ENCODE assay signal across 8 cellular contexts in genomic region chr7:64888561-64888900, GRCh38. TPM values are rescaled to one million over a fixed set of nuclear protein-coding genes. Genes with fewer than 3 reads are reported as not detected.
A peak's percentile ranks its signal among the peaks of the same experiment; 100 is the strongest.
DNase-seq lines count a peak whose midpoint lies in the region; ATAC-seq, FAIRE-seq and TF ChIP-seq lines count a peak whose summit lies in the region.

No MANE protein-coding gene starts in this region.

- no peak for TF ChIP-seq CTCF in H9 (conservative IDR thresholded peaks at IDR 0.05)

- H3K36me3 ChIP-seq in iPS-20b (ENCODE audit: insufficient read depth, low read depth, low read length) = no peaks in the 10 kb centered on the region
- no peaks in the 10 kb centered on the region for H3K36me3 ChIP-seq in small intestine (ENCODE audit: control insufficient read depth in 2 of 2, insufficient read depth in 2 of 2, low read length in 2 of 2)

- H3K4me1 ChIP-seq in H9 (ENCODE audit: insufficient read depth, low read length) (no peaks in the 10 kb centered on the region), iPS-20b (ENCODE audit: insufficient read depth, low read length) (no peaks in the 10 kb centered on the region), small intestine (ENCODE audit: control insufficient read depth in 2 of 2, insufficient read depth in 1 of 2, low read depth in 1 of 2, low read length in 1 of 2) (no peaks in the 10 kb centered on the region)

- H3K27me3 ChIP-seq in H9 (ENCODE audit: insufficient read depth, low read length) (peaks cover 30% of the 10 kb centered on the region; the same call in 1 of the 2 replicates), iPS-20b (ENCODE audit: insufficient read depth, low read length) (peaks cover 65% of the 10 kb centered on the region), small intestine (ENCODE audit: control insufficient read depth in 2 of 2, insufficient read depth in 2 of 2, low read length in 2 of 2) (peaks cover 0 to 10% of the 10 kb centered on the region in 2 donors)

- H3K9me3 ChIP-seq in H9 (ENCODE audit: control insufficient read depth, low read depth, low read length) = no peaks in the 10 kb centered on the region
- H3K9me3 ChIP-seq in iPS-20b (ENCODE audit: insufficient read depth, low read depth, low read length) = no peaks in the 10 kb centered on the region
- no peaks in the 10 kb centered on the region for H3K9me3 ChIP-seq in small intestine (ENCODE audit: control insufficient read depth, low read depth)

- H3T11ph ChIP-seq in H9 (ENCODE audit: low read length) = no peak overlapping the region

- H3K4me1 Mint-ChIP-seq in H9 = peaks cover 9 to 18% of the 10 kb centered on the region in 2 experiments
- H3K4me1 Mint-ChIP-seq in activated naive CD8-positive, alpha-beta T cell (ENCODE audit: low read depth) = peaks cover 17% of the 10 kb centered on the region

- H3K4me2 ChIP-seq in H9 (ENCODE audit: insufficient read depth, insufficient read length, low read length) = peak overlapping the region; percentile 69

- no peak for FAIRE-seq in small intestine (lab: Jason Lieb, UNC)

- no peak overlapping the region for H4K91ac ChIP-seq in H9 (ENCODE audit: insufficient read length, low read depth, low read length)

- peak overlapping the region; percentile 67 to 86 for H3K4me3 Mint-ChIP-seq in H9
- H3K4me3 Mint-ChIP-seq in activated naive CD8-positive, alpha-beta T cell = peak overlapping the region; percentile 90

- no peak overlapping the region for H3K4ac ChIP-seq in H9 (ENCODE audit: low read depth, low read length)

- no peak overlapping the region for H2BK20ac ChIP-seq in H9 (ENCODE audit: low read depth, low read length, poor library complexity, severe bottlenecking)

- DNase-seq in H9 (no peak), small intestine (peak; percentile 5), NCI-H2227 treated with DMSO at 0.1 percent for 48 hours (lab: John Stamatoyannopoulos, UW) (no peak), iPS-NIHi7 (ENCODE audit: extremely low spot score) (no peak)
- DNase-seq in effector CD4-positive, alpha-beta T cell = no peak

- H2AFZ ChIP-seq in H9 (ENCODE audit: low read length) = no peak overlapping the region

- ATAC-seq in GM21786 (IDR thresholded peaks at IDR 0.05; ENCODE audit: unreplicated experiment) = no peak

- H4K8ac ChIP-seq in H9 (replicated peaks; ENCODE audit: insufficient read length, low read depth, low read length) = no peak overlapping the region

- H2BK120ac ChIP-seq in H9 (ENCODE audit: low read depth, low read length, poor library complexity, severe bottlenecking) = no peak overlapping the region

- H3K9ac ChIP-seq in H9 (ENCODE audit: extremely low read depth, insufficient read length, low read length) = no peak overlapping the region
- no peak overlapping the region for H3K9ac ChIP-seq in iPS-20b (ENCODE audit: low read depth, low read length)

- H2BK5ac ChIP-seq in H9 (ENCODE audit: insufficient read length, low read length) = no peak overlapping the region

- H3K9me3 Mint-ChIP-seq in H9 = peaks cover 13 to 16% of the 10 kb centered on the region in 2 experiments
- no peaks in the 10 kb centered on the region for H3K9me3 Mint-ChIP-seq in activated naive CD8-positive, alpha-beta T cell (ENCODE audit: low read depth)

- peaks cover 14% of the 10 kb centered on the region for H3K23me2 ChIP-seq in H9 (ENCODE audit: insufficient read length, low read depth, low read length, poor library complexity, severe bottlenecking)

- no peak overlapping the region for H2AK5ac ChIP-seq in H9 (ENCODE audit: insufficient read length, low read length)

- H3K23ac ChIP-seq in H9 (ENCODE audit: insufficient read length, low read depth, low read length) = no peak overlapping the region

- H4K20me1 ChIP-seq in H9 (ENCODE audit: control insufficient read depth, insufficient read depth, insufficient read length) = no peaks in the 10 kb centered on the region

- WGBS in H9 (ENCODE audit: extremely low coverage, insufficient read length, low lambda C conversion rate) = no CpG with 5 or more reads among the region's 17 CpGs
- 3 to 7% (median 6%) methylated on average over 17 of the region's 17 CpGs for WGBS in small intestine, 3 donors

- no peak overlapping the region for H2BK12ac ChIP-seq in H9 (ENCODE audit: insufficient read length, low read depth, low read length)

- H3K27ac Mint-ChIP-seq in H9 = no peak overlapping the region
- no peak overlapping the region for H3K27ac Mint-ChIP-seq in activated naive CD8-positive, alpha-beta T cell

- H3K56ac ChIP-seq in H9 (ENCODE audit: insufficient read length, low read depth, low read length) = no peak overlapping the region

- H3K27ac ChIP-seq in H9 (ENCODE audit: insufficient read length, low read depth, low read length) (no peak overlapping the region), iPS-20b (ENCODE audit: low read length) (no peak overlapping the region), small intestine (ENCODE audit: low read depth in 1 of 2, low read length in 1 of 2) (no peak overlapping the region)

- H4K5ac ChIP-seq in H9 (ENCODE audit: insufficient read length, low read depth, low read length) = no peak overlapping the region

- H3K36me3 Mint-ChIP-seq in H9 (ENCODE audit: insufficient read depth in 1 of 3, low read depth in 3 of 3) = peaks cover 0 to 3% (median 0%) of the 10 kb centered on the region in 3 experiments; a peak in 2 of 7 replicates
- peaks cover 4% of the 10 kb centered on the region for H3K36me3 Mint-ChIP-seq in activated naive CD8-positive, alpha-beta T cell

- no peak overlapping the region; the same call in 1 of the 2 replicates for H3K14ac ChIP-seq in H9 (ENCODE audit: insufficient read depth, low read length)

- H2BK15ac ChIP-seq in H9 (ENCODE audit: low read depth, low read length) = no peak overlapping the region

- H3K79me1 ChIP-seq in H9 (ENCODE audit: insufficient read depth, low read depth, low read length, poor library complexity, severe bottlenecking) = no peaks in the 10 kb centered on the region

- H3K4me3 ChIP-seq in iPS-20b (ENCODE audit: low read length) (peak overlapping the region; percentile 61), small intestine (ENCODE audit: low read depth in 1 of 2, low read length in 2 of 2) (peak overlapping the region; percentile 43 to 48)

- no peak overlapping the region for H3K18ac ChIP-seq in H9 (ENCODE audit: insufficient read length, low read depth, low read length)

- H3K79me2 ChIP-seq in H9 (ENCODE audit: insufficient read depth, low read length) = no peaks in the 10 kb centered on the region

- peaks cover 85% of the 10 kb centered on the region for H3K27me3 Mint-ChIP-seq in H9 (ENCODE audit: low read depth)
- H3K27me3 Mint-ChIP-seq in activated naive CD8-positive, alpha-beta T cell = peaks cover 19% of the 10 kb centered on the region

RNA-seq across cellular contexts. Expression of gene ZNF273, which starts 14.5 kb away (rescaled TPM):
- 17.9 TPM in 2 replicates for total RNA-seq in H9 (2021)
- polyA plus RNA-seq in small intestine = 1 to 10 TPM in 1 of 3 donors, under 1 TPM in 2; 0.27 to 3.4 (median 0.67) TPM
